ENCODE assay signal across 26 cellular contexts in the genomic region with DNA sequence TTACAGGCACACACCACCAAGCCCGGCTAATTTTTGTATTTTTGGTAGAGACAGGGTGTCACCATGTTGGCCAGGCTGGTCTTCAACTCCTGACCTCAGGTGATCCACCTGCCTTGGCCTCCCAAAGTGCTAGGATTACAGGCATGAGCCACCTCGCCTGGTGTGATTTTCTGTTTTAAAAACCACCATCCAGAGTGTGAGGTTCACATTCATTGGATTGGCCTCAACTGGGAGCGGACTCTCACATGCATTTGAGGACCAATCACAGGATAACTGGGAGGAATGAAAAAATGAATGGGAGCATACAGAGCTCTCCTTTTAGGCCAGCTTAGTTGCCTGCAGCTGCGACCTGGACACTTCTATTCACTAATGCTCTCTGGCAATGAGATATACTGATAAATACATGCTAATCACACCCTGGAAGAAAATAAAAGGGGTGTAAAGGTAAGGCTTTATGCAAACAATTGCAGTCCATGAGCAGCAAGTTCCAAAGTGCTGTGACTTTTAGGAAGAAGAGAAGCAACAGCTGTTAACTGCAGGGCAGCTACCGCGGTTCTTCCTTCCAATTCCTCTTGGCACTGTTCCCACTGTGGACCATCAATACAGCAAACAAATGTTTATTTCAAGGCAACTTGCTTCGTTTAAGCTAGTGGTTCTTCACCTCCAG. TPM values are rescaled to one million over a fixed set of nuclear protein-coding genes. Genes with fewer than 3 reads are reported as not detected.
DNase-seq lines count a peak whose midpoint lies in the region; ATAC-seq and TF ChIP-seq lines count a peak whose summit lies in the region.
"Had no signal": no experiment of that assay in that cellular context is flagged by ENCODE, and none has a peak within 500 bp of the region (broad histone marks: within the 10 kb centered on the region; RNA-seq: fewer than 3 reads in every experiment).

No MANE protein-coding gene starts in this region.

- no peaks in the 10 kb centered on the region for H3K9me3 ChIP-seq in colonic mucosa
- H3K9me3 ChIP-seq in stomach, result no peaks in the 10 kb centered on the region
- H3K9me3 ChIP-seq in A673 (ENCODE audit: low read depth, low read length, poor library complexity, severe bottlenecking), result no peaks in the 10 kb centered on the region
- H3K9me3 ChIP-seq: BE2C, esophagus squamous epithelium, gastrocnemius medialis, psoas muscle, SK-N-SH had no signal

- no peak for TF ChIP-seq POLR2A in stomach (IDR thresholded peaks at IDR 0.05)

- no peak for TF ChIP-seq EP300 in stomach (IDR thresholded peaks at IDR 0.05)

- ATAC-seq in GM18519 (IDR thresholded peaks at IDR 0.05; ENCODE audit: low FRiP score, unreplicated experiment), result no peak
- ATAC-seq in HG02610 (IDR thresholded peaks at IDR 0.05; ENCODE audit: unreplicated experiment), result no peak
- ATAC-seq: activated CD8-positive, alpha-beta memory T cell treated with anti-CD3 and anti-CD28 coated beads, Interleukin-2, amount 10 ng/mL, durations not matched to agents 7 days and 5 days; activated naive CD8-positive, alpha-beta T cell treated with anti-CD3 and anti-CD28 coated beads, Interleukin-2, amount 50 U/mL, for 24 hours; activated T-helper 17 cell treated with anti-CD3 and anti-CD28 coated beads, Interleukin-2, amount 50 U/mL, for 72 hours; effector memory CD8-positive, alpha-beta T cell had no signal

- peak; percentile 14 for DNase-seq in NCI-H1105 (lab: John Stamatoyannopoulos, UW)
- no peak for DNase-seq in NCI-H1105 treated with DMSO at 0.1 percent for 48 hours (lab: John Stamatoyannopoulos, UW)
- DNase-seq in colonic mucosa, result no peak
- peak; percentile 8 for DNase-seq in mesenteric fat pad (ENCODE audit: low spot score)
- DNase-seq in stomach, result no peak
- no peak for DNase-seq in A673 (ENCODE audit: low spot score)
- DNase-seq: activated CD4-positive, alpha-beta T cell treated with anti-CD3 and anti-CD28 coated beads, Interleukin-2, amount 10 ng/mL, durations not matched to agents 24 days and 14 days; activated CD8-positive, alpha-beta memory T cell treated with anti-CD3 and anti-CD28 coated beads, Interleukin-2, amount 10 ng/mL, durations not matched to agents 7 days and 5 days; activated naive CD8-positive, alpha-beta T cell treated with anti-CD3 and anti-CD28 coated beads, Interleukin-2, amount 50 U/mL, for 24 hours; BE2C; COR-L47; effector memory CD8-positive, alpha-beta T cell; esophagus squamous epithelium; gastrocnemius medialis; Kasumi-1; midbrain; NCI-H526; psoas muscle; SK-N-SH; stimulated activated CD4-positive, alpha-beta T cell treated with anti-CD3 and anti-CD28 coated beads, Interleukin-2, amount 100 ng/mL, for 48 hours; stimulated activated naive CD4-positive, alpha-beta T cell had no signal

- WGBS in stomach, 5 donors, result 46 to 58% (median 52%) methylated on average over 7 of the region's 7 CpGs

- intact Hi-C loops in colonic mucosa (cut with DNase I) (no loop called here), stomach (cut with DNase I; ENCODE audit: low total_unique reads) (no loop called here), A673 (cut with micrococcal nuclease; ENCODE audit: unreplicated experiment) (no loop called here)

- TF ChIP-seq CTCF in colonic mucosa (IDR thresholded peaks at IDR 0.05) (no peak), stomach (IDR thresholded peaks at IDR 0.05) (no peak), A673 (conservative IDR thresholded peaks at IDR 0.05; ENCODE audit: low read depth, low read length) (no peak)

- H3K4me1 ChIP-seq in colonic mucosa (no peaks in the 10 kb centered on the region), stomach (peaks cover 0 to 23% (median 20%) of the 10 kb centered on the region in 4 donors), A673 (ENCODE audit: insufficient read depth, low read length, poor library complexity, severe bottlenecking) (no peaks in the 10 kb centered on the region)
- H3K4me1 ChIP-seq: BE2C had no signal

- H3K27me3 ChIP-seq in colonic mucosa, result no peaks in the 10 kb centered on the region
- H3K27me3 ChIP-seq in stomach, result no peaks in the 10 kb centered on the region
- no peaks in the 10 kb centered on the region for H3K27me3 ChIP-seq in A673 (replicated peaks; ENCODE audit: insufficient read depth, low read depth, low read length, poor library complexity)
- H3K27me3 ChIP-seq: BE2C, esophagus squamous epithelium, gastrocnemius medialis had no signal

- peak overlapping the region in 1 of 2 donors; percentile 82 for H3K9ac ChIP-seq in colonic mucosa (ENCODE audit: low read depth in 2 of 2, low read length in 2 of 2)
- H3K9ac ChIP-seq: SK-N-SH had no signal

- no peak overlapping the region for H3K4me3 ChIP-seq in colonic mucosa
- no peak overlapping the region for H3K4me3 ChIP-seq in stomach
- no peak overlapping the region for H3K4me3 ChIP-seq in A673 (ENCODE audit: low read depth, low read length, poor library complexity, severe bottlenecking)
- H3K4me3 ChIP-seq: esophagus squamous epithelium, gastrocnemius medialis, psoas muscle had no signal

- H3K36me3 ChIP-seq in colonic mucosa (no peaks in the 10 kb centered on the region), stomach (peaks cover 0 to 5% (median 0%) of the 10 kb centered on the region in 4 donors), A673 (ENCODE audit: insufficient read depth, low read length, poor library complexity, severe bottlenecking) (no peaks in the 10 kb centered on the region)
- H3K36me3 ChIP-seq: BE2C, esophagus squamous epithelium, gastrocnemius medialis had no signal

- CTCF ChIA-PET in A673 (lab: Charles Lee), result no interaction called here

- POLR2A ChIA-PET in A673 (lab: Charles Lee; ENCODE audit: low non-redundant PET), result no interaction called here

- peak overlapping the region; percentile 86 for H3K27ac ChIP-seq in colonic mucosa
- H3K27ac ChIP-seq in stomach, result peak overlapping the region; percentile 7 to 82 (median 63)
- no peak overlapping the region for H3K27ac ChIP-seq in A673 (ENCODE audit: low read depth, low read length, poor library complexity, severe bottlenecking)
- H3K27ac ChIP-seq: gastrocnemius medialis, psoas muscle, RWPE1, VCaP had no signal

- BruUV-seq in A673 (replicated peaks; lab: Mats Ljungman, UMichigan), result no TSS peak

RNA-seq across cellular contexts. Expression of gene FZD5, which starts 49.4 kb away (rescaled TPM):
- total RNA-seq in colonic mucosa (100 to 1,000 TPM; 103 to 119 TPM), mesenteric fat pad (22.3 TPM), stomach (10 to 100 TPM; 13.4 to 62.0 (median 30.7) TPM), A673 (2021) (0.86 and 1.8 TPM in 2 replicates)
- 1 to 10 TPM; 2.3 to 4.8 (median 2.7) TPM for polyA plus RNA-seq in stomach

Comparison
In these comparisons a context has a peak if more than half of its experiments do, and no peak if none do; other contexts are left out.
1. DNase-seq: peak in NCI-H1105 (single experiment) and mesenteric fat pad (single experiment); none in NCI-H1105 treated with DMSO at 0.1 percent for 48 hours (single experiment), colonic mucosa (single experiment), stomach (single experiment) and A673 (single experiment).